ENCODE assay signal across 11 cellular contexts in the genomic region with DNA sequence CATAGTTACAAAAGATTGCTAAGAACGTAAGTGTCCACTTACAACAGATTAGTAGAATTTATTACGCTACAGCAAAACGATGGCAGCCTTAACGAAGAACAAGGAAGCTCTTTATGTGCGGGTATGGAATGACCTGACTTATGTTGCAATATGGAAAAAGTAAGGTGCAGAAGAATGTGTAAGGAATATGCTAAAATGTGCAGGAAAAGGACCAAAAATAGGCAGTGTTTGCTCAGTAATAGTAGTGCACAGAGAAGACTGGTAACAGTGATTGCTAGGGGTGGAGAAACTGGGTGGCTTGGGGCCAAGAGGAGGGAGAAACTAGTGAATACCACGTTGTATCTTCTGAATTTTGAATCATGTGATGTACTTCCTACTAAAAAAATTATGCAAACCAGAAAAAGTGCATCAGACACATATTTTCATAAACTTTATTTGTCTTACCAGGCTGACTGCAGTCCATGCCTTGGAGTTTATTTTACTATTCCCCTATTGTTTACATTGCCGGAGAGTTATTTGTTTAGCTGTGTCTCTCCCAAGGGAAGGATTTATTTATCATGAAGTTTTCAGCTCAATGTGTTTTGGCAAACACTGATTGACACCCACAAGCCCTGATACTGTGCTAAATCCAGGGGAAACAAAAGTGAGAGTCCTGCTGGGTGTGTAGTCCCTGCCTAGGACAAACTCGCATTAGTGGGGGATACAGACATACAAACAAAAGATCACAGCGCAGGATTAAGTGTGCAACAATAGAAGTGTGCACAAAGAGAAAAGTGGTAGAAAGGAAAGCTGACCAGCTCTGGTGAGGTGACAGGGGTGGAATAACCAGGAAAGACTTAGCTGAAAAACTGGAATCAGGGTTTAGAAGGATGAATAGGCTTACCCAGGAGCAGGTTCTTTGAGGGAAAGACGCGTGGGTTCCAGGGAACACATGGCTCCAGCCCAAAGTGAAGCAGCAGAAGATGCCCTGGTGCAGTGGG. TPM values are rescaled to one million over a fixed set of nuclear protein-coding genes. Genes with fewer than 3 reads are reported as not detected.
DNase-seq lines count a peak whose midpoint lies in the region; ATAC-seq and TF ChIP-seq lines count a peak whose summit lies in the region.
"Had no signal": no experiment of that assay in that cellular context is flagged by ENCODE, and none has a peak within 500 bp of the region (broad histone marks: within the 10 kb centered on the region; RNA-seq: fewer than 3 reads in every experiment).

No MANE protein-coding gene starts in this region.

- H3K9ac ChIP-seq in mammary epithelial cell (ENCODE audit: insufficient read depth, low read length), result no peak overlapping the region

- H4K20me1 ChIP-seq in mammary epithelial cell (ENCODE audit: insufficient read depth, low read length), result no peaks in the 10 kb centered on the region

- H2AFZ ChIP-seq in mammary epithelial cell (ENCODE audit: low read depth, low read length), result no peak overlapping the region

- H3K27me3 Mint-ChIP-seq in nephron (ENCODE audit: low read depth) (no peaks in the 10 kb centered on the region), type B pancreatic cell (peaks cover 11% of the 10 kb centered on the region)

- peak overlapping the region in 2 of 3 experiments; percentile 7 to 9 for H3K27ac Mint-ChIP-seq in nephron
- no peak overlapping the region for H3K27ac Mint-ChIP-seq in type B pancreatic cell

- no peak for ATAC-seq in GM18858 (IDR thresholded peaks at IDR 0.05; ENCODE audit: unreplicated experiment)

- in situ Hi-C loops in mammary epithelial cell (cut with MboI; ENCODE audit: low sequenced_read_pairs in 2 of 2), result no loop called here

- intact Hi-C loops in mammary epithelial cell (cut with micrococcal nuclease), result no loop called here

- no TSS peak for BruUV-seq in mammary epithelial cell (replicated peaks; lab: Mats Ljungman, UMichigan)

- TF ChIP-seq CTCF in mammary epithelial cell (conservative IDR thresholded peaks at IDR 0.05 in 1 of 2, IDR thresholded peaks at IDR 0.05 in 1 of 2; ENCODE audit: extremely low read depth in 1 of 2, insufficient read depth in 1 of 2, low read depth in 1 of 2, low read length in 2 of 2), result no peak
- TF ChIP-seq CTCF in nephron (IDR thresholded peaks at IDR 0.05; ENCODE audit: unreplicated experiment in 3 of 3), result no peak
- no peak for TF ChIP-seq CTCF in type B pancreatic cell (conservative IDR thresholded peaks at IDR 0.05)

- no peak overlapping the region for H3K4me3 ChIP-seq in mammary epithelial cell (replicated peaks in 1 of 3; ENCODE audit: insufficient read depth in 1 of 3, low read depth in 2 of 3, low read length in 3 of 3)
- H3K4me3 ChIP-seq: SK-N-MC had no signal

- H3K27me3 ChIP-seq in mammary epithelial cell (ENCODE audit: insufficient read depth, low read length), result peaks cover 2% of the 10 kb centered on the region

- H3K4me1 Mint-ChIP-seq in nephron (peaks cover 11% of the 10 kb centered on the region), type B pancreatic cell (ENCODE audit: unreplicated experiment) (peaks cover 10% of the 10 kb centered on the region)

- H3K4me2 ChIP-seq in mammary epithelial cell (ENCODE audit: insufficient read depth, low read depth, low read length), result no peak overlapping the region

- dilution Hi-C loops in mammary epithelial cell (cut with HindIII; ENCODE audit: low sequenced_read_pairs), result no loop called here

- H3K79me2 ChIP-seq in mammary epithelial cell (ENCODE audit: insufficient read depth, low read length), result no peaks in the 10 kb centered on the region

- H3K36me3 ChIP-seq in mammary epithelial cell (ENCODE audit: insufficient read depth, low read length), result no peaks in the 10 kb centered on the region

- peak overlapping the region in 1 of 3 experiments; percentile 7 for H3K4me3 Mint-ChIP-seq in nephron
- H3K4me3 Mint-ChIP-seq in type B pancreatic cell, result no peak overlapping the region
- H3K4me3 Mint-ChIP-seq: CD4-positive, alpha-beta memory T cell had no signal

- 57% methylated on average over 11 of the region's 11 CpGs for WGBS in mammary epithelial cell (ENCODE audit: low coverage, missing lambda C conversion rate)

- H3K9me3 ChIP-seq in mammary epithelial cell (replicated peaks; ENCODE audit: insufficient read depth, low read length), result no peaks in the 10 kb centered on the region

- H3K9me3 Mint-ChIP-seq in nephron, result peaks cover 2% of the 10 kb centered on the region
- H3K9me3 Mint-ChIP-seq in type B pancreatic cell, result no peaks in the 10 kb centered on the region
- H3K9me3 Mint-ChIP-seq: CD4-positive, alpha-beta memory T cell had no signal

- DNase-seq in DMS153 (lab: John Stamatoyannopoulos, UW) (peak; percentile 54), NCI-H146 (lab: John Stamatoyannopoulos, UW) (peak; percentile 6), mammary epithelial cell (peak; percentile 15), dedifferentiated amniotic fluid mesenchymal stem cell (ENCODE audit: extremely low spot score) (no peak), type B pancreatic cell (ENCODE audit: extremely low spot score, unreplicated experiment) (no peak), AG08396 (ENCODE audit: low spot score) (no peak)
- DNase-seq: activated CD4-positive, CD25-positive, alpha-beta regulatory T cell treated with anti-CD3 and anti-CD28 coated beads, Interleukin-2, amount 50 U/mL, for 72 hours; CD4-positive, alpha-beta memory T cell had no signal

- no peaks in the 10 kb centered on the region for H3K4me1 ChIP-seq in mammary epithelial cell (ENCODE audit: insufficient read depth, low read length)

- H3K27ac ChIP-seq in mammary epithelial cell (ENCODE audit: insufficient read depth, low read depth, low read length), result no peak overlapping the region
- H3K27ac ChIP-seq: SK-N-MC had no signal

- CTCF ChIA-PET in mammary epithelial cell (lab: Charles Lee; ENCODE audit: low non-redundant PET), result no interaction called here

- H3K36me3 Mint-ChIP-seq in nephron (ENCODE audit: low read depth) (peaks cover under 1% of the 10 kb centered on the region), type B pancreatic cell (no peaks in the 10 kb centered on the region)
- H3K36me3 Mint-ChIP-seq: CD4-positive, alpha-beta memory T cell had no signal

RNA-seq across cellular contexts. Expression of a gene that starts 33.9 kb away (rescaled TPM):
- 10 to 100 TPM in 1 of 2 donors, 1 to 10 TPM in 1; 8.0 to 12.7 TPM for total RNA-seq in mammary epithelial cell
- polyA plus RNA-seq in mammary epithelial cell, result 1.9 TPM
- 15.3 TPM for polyA minus RNA-seq in mammary epithelial cell
- total RNA-seq in type B pancreatic cell (ENCODE audit: low replicate concordance), result 8.8 and 12.3 TPM in 2 replicates

RNA-seq across cellular contexts. Expression of a gene that starts 35.5 kb away (rescaled TPM):
- total RNA-seq in mammary epithelial cell, result under 1 TPM; 0.59 to 0.67 TPM
- polyA plus RNA-seq in mammary epithelial cell, result 0.14 TPM
- polyA minus RNA-seq in mammary epithelial cell, result not detected
- 5.5 and 8.4 TPM in 2 replicates for total RNA-seq in type B pancreatic cell (ENCODE audit: low replicate concordance)

Comparison
In these comparisons a context has a peak if more than half of its experiments do, and no peak if none do; other contexts are left out.
1. DNase-seq: peak in DMS153 (single experiment), NCI-H146 (single experiment) and mammary epithelial cell (single experiment); none in dedifferentiated amniotic fluid mesenchymal stem cell (single experiment), type B pancreatic cell (single experiment) and AG08396 (single experiment).